8 cellular contexts compared by ENCODE assay signal in the genomic region with DNA sequence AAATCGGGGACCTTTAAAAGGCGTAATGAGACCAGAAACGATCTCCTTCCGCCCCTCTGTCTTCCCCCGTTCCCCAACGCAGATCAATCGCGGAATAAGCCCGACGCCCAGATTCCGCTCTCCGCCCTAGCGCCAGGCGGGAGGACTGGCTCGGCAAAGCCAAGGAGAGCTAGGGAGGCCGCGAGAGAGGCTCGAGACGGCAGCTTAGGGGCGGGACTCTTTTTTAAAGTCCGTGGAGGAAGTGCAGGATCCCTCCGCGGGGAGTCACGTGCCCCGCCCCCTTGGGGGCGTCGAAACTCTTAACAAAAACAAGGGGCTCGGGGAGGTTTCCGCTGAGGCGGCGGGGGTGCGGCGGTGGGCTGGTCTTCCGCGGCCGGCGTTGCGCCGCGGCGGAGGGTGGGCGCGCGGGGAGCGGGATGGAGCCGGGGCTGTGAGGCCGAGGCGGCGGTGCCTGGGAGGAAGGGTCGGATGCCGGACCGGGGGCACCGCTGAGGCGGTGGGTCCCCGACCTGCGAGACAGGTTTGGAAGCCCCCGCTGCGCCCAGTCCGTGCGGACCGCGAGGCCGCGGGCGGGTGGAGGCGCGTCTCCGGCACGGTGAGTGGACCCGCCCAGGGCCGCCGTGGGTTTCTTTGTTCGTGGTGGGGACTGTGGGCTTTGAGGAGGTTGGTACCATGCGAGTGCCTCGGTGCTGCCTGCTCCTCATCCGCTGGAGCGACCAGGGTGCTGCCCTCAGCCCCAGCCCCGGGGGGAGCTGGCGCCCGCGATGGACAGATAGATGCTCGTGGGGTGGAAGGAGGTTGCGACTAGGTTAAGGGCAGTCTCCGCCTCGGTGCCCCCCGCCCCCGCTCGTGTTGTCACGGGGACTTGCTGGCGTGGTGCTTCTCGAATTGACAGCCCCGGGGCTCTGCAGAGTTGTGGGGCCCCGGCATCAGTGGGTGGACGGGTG. TPM values are rescaled to one million over a fixed set of nuclear protein-coding genes. Genes with fewer than 3 reads are reported as not detected.
DNase-seq lines count a peak whose midpoint lies in the region; ATAC-seq and TF ChIP-seq lines count a peak whose summit lies in the region.

A gene with protein sequence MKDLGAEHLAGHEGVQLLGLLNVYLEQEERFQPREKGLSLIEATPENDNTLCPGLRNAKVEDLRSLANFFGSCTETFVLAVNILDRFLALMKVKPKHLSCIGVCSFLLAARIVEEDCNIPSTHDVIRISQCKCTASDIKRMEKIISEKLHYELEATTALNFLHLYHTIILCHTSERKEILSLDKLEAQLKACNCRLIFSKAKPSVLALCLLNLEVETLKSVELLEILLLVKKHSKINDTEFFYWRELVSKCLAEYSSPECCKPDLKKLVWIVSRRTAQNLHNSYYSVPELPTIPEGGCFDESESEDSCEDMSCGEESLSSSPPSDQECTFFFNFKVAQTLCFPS (plus strand): TSS at position 296 of the 947 bp plus-strand sequence. CDS start 1,326 bp downstream, outside the sequence.

- TF ChIP-seq CTCF in osteocyte (IDR thresholded peaks at IDR 0.05) (no peak), thoracic aorta (IDR thresholded peaks at IDR 0.05) (no peak)

- peak within 1 kb of the TSS; percentile 96 for H3K27ac ChIP-seq in thoracic aorta

- H3K4me1 Mint-ChIP-seq in activated naive CD4-positive, alpha-beta T cell treated with anti-CD3 and anti-CD28 coated beads for 36 hours (ENCODE audit: low read depth), result peaks cover 21% of the 10 kb centered on the region
- peaks cover 36% of the 10 kb centered on the region for H3K4me1 Mint-ChIP-seq in osteocyte (ENCODE audit: unreplicated experiment)

- H3K36me3 ChIP-seq in thoracic aorta, result peaks cover 11% of the 10 kb centered on the region

- H3K27me3 Mint-ChIP-seq in activated naive CD4-positive, alpha-beta T cell treated with anti-CD3 and anti-CD28 coated beads for 36 hours (ENCODE audit: low read depth), result no peaks in the 10 kb centered on the region
- no peaks in the 10 kb centered on the region for H3K27me3 Mint-ChIP-seq in osteocyte (ENCODE audit: unreplicated experiment)

- no peaks in the 10 kb centered on the region for H3K27me3 ChIP-seq in thoracic aorta (replicated peaks; ENCODE audit: insufficient read depth)

- no peaks in the 10 kb centered on the region for H3K9me3 ChIP-seq in thoracic aorta

- peak within 1 kb of the TSS; percentile 98 for H3K4me3 Mint-ChIP-seq in activated naive CD4-positive, alpha-beta T cell treated with anti-CD3 and anti-CD28 coated beads for 36 hours
- H3K4me3 Mint-ChIP-seq in osteocyte (ENCODE audit: unreplicated experiment), result peak within 1 kb of the TSS; percentile 97

- DNase-seq in DMS53 treated with DMSO at 0.1 percent for 48 hours (lab: John Stamatoyannopoulos, UW; ENCODE audit: unreplicated experiment), result peak; percentile 83
- no peak for DNase-seq in LHCN-M2 (ENCODE audit: low read depth)
- peak; percentile 96 for DNase-seq in SK-N-DZ (ENCODE audit: low spot score)
- peak; percentile 81 for DNase-seq in activated naive CD4-positive, alpha-beta T cell treated with anti-CD3 and anti-CD28 coated beads for 36 hours
- no peak for DNase-seq in glomerular endothelial cell (ENCODE audit: extremely low read depth, low read depth, low spot score)
- peak; percentile 95 for DNase-seq in osteocyte (ENCODE audit: extremely low spot score, unreplicated experiment)
- DNase-seq in thoracic aorta (ENCODE audit: low spot score), result peak; percentile 58

- ATAC-seq in GM21737 (IDR thresholded peaks at IDR 0.05; ENCODE audit: unreplicated experiment), result peak; percentile 29
- peak; percentile 74 for ATAC-seq in thoracic aorta (ENCODE audit: insufficient number of reproducible peaks, low FRiP score, low read depth)

- no peaks in the 10 kb centered on the region for H3K9me3 Mint-ChIP-seq in activated naive CD4-positive, alpha-beta T cell treated with anti-CD3 and anti-CD28 coated beads for 36 hours
- no peaks in the 10 kb centered on the region for H3K9me3 Mint-ChIP-seq in osteocyte (ENCODE audit: unreplicated experiment)

- intact Hi-C loops in activated naive CD4-positive, alpha-beta T cell treated with anti-CD3 and anti-CD28 coated beads for 36 hours (cut with micrococcal nuclease), result loop anchor here (1.0 to 5.0 kb wide), 10 partner anchors 46 to 1645 kb away; partner anchors contain the start of genes NUP54, RCHY1, SCARB2 and THAP6

- H3K36me3 Mint-ChIP-seq in activated naive CD4-positive, alpha-beta T cell treated with anti-CD3 and anti-CD28 coated beads for 36 hours (ENCODE audit: low read depth), result peaks cover 4% of the 10 kb centered on the region
- H3K36me3 Mint-ChIP-seq in osteocyte (ENCODE audit: unreplicated experiment), result peaks cover 17% of the 10 kb centered on the region

- CTCF ChIA-PET in activated naive CD4-positive, alpha-beta T cell treated with anti-CD3 and anti-CD28 coated beads for 36 hours (lab: Charles Lee), result interaction anchor here (1.3 to 5.1 kb wide), 2 partner anchors 62 to 112 kb away, joined by 6 to 25 read pairs; no protein-coding TSS in a partner anchor

- H3K4me3 ChIP-seq in thoracic aorta, result peak within 1 kb of the TSS; percentile 88

- peak within 1 kb of the TSS; percentile 97 for H3K27ac Mint-ChIP-seq in activated naive CD4-positive, alpha-beta T cell treated with anti-CD3 and anti-CD28 coated beads for 36 hours
- H3K27ac Mint-ChIP-seq in osteocyte (ENCODE audit: unreplicated experiment), result peak within 1 kb of the TSS; percentile 99

- peaks cover 12 to 15% of the 10 kb centered on the region in 2 donors for H3K4me1 ChIP-seq in thoracic aorta (ENCODE audit: control insufficient read depth in 1 of 2, low read depth in 2 of 2)

RNA-seq across cellular contexts. Expression of the gene that starts here (rescaled TPM):
- total RNA-seq in LHCN-M2 (2014; rRNA removed) (41.7 and 42.3 TPM in 2 replicates), glomerular endothelial cell (19.6 and 23.9 TPM in 2 replicates), osteocyte (73.3 and 73.6 TPM in 2 replicates), thoracic aorta (10 to 100 TPM; 23.7 to 65.0 TPM)
- 24.4 TPM for polyA plus RNA-seq in LHCN-M2 (2012)
- 14.5 and 15.0 TPM in 2 replicates for polyA plus RNA-seq in SK-N-DZ (2014; cell fraction: cytosol; rRNA removed)
- polyA plus RNA-seq in SK-N-DZ (2014; cell fraction: nucleus; rRNA removed), result 47.1 and 73.1 TPM in 2 replicates
- total RNA-seq in activated naive CD4-positive, alpha-beta T cell treated with anti-CD3 and anti-CD28 coated beads for 36 hours, result 10 to 100 TPM; 21.6 to 22.5 TPM

Comparison
In these comparisons a context has a peak if more than half of its experiments do, and no peak if none do; other contexts are left out.
1. DNase-seq: peak in DMS53 treated with DMSO at 0.1 percent for 48 hours (single experiment), SK-N-DZ (single experiment), activated naive CD4-positive, alpha-beta T cell treated with anti-CD3 and anti-CD28 coated beads for 36 hours (single experiment), osteocyte (single experiment) and thoracic aorta (single experiment); none in LHCN-M2 (single experiment) and glomerular endothelial cell (single experiment).